In genomic region chr5:170232786-170233185, GRCh38 we compare ENCODE assay signal across 22 cellular contexts. TPM values are rescaled to one million over a fixed set of nuclear protein-coding genes. Genes with fewer than 3 reads are reported as not detected.
DNase-seq lines count a peak whose midpoint lies in the region; ATAC-seq and TF ChIP-seq lines count a peak whose summit lies in the region.
"Had no signal": no experiment of that assay in that cellular context is flagged by ENCODE, and none has a peak within 500 bp of the region (broad histone marks: within the 10 kb centered on the region; RNA-seq: fewer than 3 reads in every experiment).

C5orf58 (plus strand) TSS chr5:170232985; CDS start chr5:170234977, 1,992 bp downstream.

- no peak within 1 kb of the TSS for H3K9ac ChIP-seq in neuronal stem cell (ENCODE audit: low read depth, low read length, poor library complexity)

- no peak within 1 kb of the TSS for H3K27ac ChIP-seq in GM23338 (ENCODE audit: low read depth)
- H3K27ac ChIP-seq in neuronal stem cell (replicated peaks; ENCODE audit: low read length): no peak within 1 kb of the TSS

- H3K27ac Mint-ChIP-seq in GM23338 (no peak within 1 kb of the TSS), WTC11 (no peak within 1 kb of the TSS)

- H3K9me2 ChIP-seq in GM23338 (ENCODE audit: insufficient read depth): no peaks in the 10 kb centered on the region

- no peak within 1 kb of the TSS for H4K8ac ChIP-seq in neuronal stem cell (ENCODE audit: low read depth, low read length)

- peak within 1 kb of the TSS; percentile 82 for H3K14ac ChIP-seq in neuronal stem cell (ENCODE audit: low read length)

- H3K36me3 Mint-ChIP-seq in GM23338 (ENCODE audit: low read depth) (no peaks in the 10 kb centered on the region), WTC11 (no peaks in the 10 kb centered on the region)

- POLR2A ChIA-PET in WTC11 (lab: Charles Lee): no interaction called here

- no peak within 1 kb of the TSS for H3K4ac ChIP-seq in neuronal stem cell (ENCODE audit: low read length)

- H2BK12ac ChIP-seq in neuronal stem cell (ENCODE audit: low read length): no peak within 1 kb of the TSS

- H3K9me3 Mint-ChIP-seq in GM23338: no peaks in the 10 kb centered on the region
- no peaks in the 10 kb centered on the region for H3K9me3 Mint-ChIP-seq in WTC11

- no peak for TF ChIP-seq POLR2A in lower leg skin (IDR thresholded peaks at IDR 0.05)

- H3K27me3 Mint-ChIP-seq in GM23338 (ENCODE audit: insufficient read depth, low read depth, poor library complexity): peaks cover 2% of the 10 kb centered on the region
- no peaks in the 10 kb centered on the region for H3K27me3 Mint-ChIP-seq in WTC11 (ENCODE audit: low read depth)

- H3K9me3 ChIP-seq in neuronal stem cell (replicated peaks in 1 of 2; ENCODE audit: control insufficient read depth in 2 of 2, insufficient read depth in 1 of 2, low read depth in 1 of 2, low read length in 2 of 2) (peaks cover 0 to 3% of the 10 kb centered on the region in 2 donors), MG63 (no peaks in the 10 kb centered on the region)
- H3K9me3 ChIP-seq: BE2C had no signal

- H2AFZ ChIP-seq in GM23338 (no peak within 1 kb of the TSS; the same call in 1 of the 2 replicates), neuronal stem cell (ENCODE audit: low read length) (no peak within 1 kb of the TSS)

- no peak within 1 kb of the TSS for H3K4me2 ChIP-seq in GM23338
- H3K4me2 ChIP-seq in neuronal stem cell (ENCODE audit: insufficient read depth, low read length, poor library complexity, severe bottlenecking): no peak within 1 kb of the TSS

- H3K4me3 ChIP-seq in GM23338 (no peak within 1 kb of the TSS), neuronal stem cell (ENCODE audit: low read length in 2 of 2) (no peak within 1 kb of the TSS), lower leg skin (ENCODE audit: low read depth, poor library complexity, severe bottlenecking) (no peak within 1 kb of the TSS), MG63 (no peak within 1 kb of the TSS)

- H3K27me3 ChIP-seq in GM23338 (ENCODE audit: insufficient read depth): no peaks in the 10 kb centered on the region
- H3K27me3 ChIP-seq in neuronal stem cell (ENCODE audit: control insufficient read depth in 3 of 3, insufficient read depth in 3 of 3, low read depth in 1 of 3, low read length in 3 of 3): no peaks in the 10 kb centered on the region
- peaks cover 15% of the 10 kb centered on the region for H3K27me3 ChIP-seq in MG63
- H3K27me3 ChIP-seq: BE2C had no signal

- intact Hi-C loops in lower leg skin (cut with DNase I; ENCODE audit: low total_unique reads): no loop called here

- no peaks in the 10 kb centered on the region for H3K79me2 ChIP-seq in GM23338 (replicated peaks; ENCODE audit: insufficient read depth)

- peak within 1 kb of the TSS; percentile 94 for H2AK5ac ChIP-seq in neuronal stem cell (ENCODE audit: low read depth, low read length)

- H4K91ac ChIP-seq in neuronal stem cell (ENCODE audit: low read depth, low read length, poor library complexity): no peak within 1 kb of the TSS

- CTCF ChIA-PET in WTC11 (lab: Charles Lee): interaction anchor here (1.4 to 1.5 kb wide), 2 partner anchors 107 to 171 kb away, joined by 3 to 6 read pairs; no protein-coding TSS in a partner anchor

- no peak within 1 kb of the TSS for H3K23ac ChIP-seq in neuronal stem cell (ENCODE audit: low read depth, low read length, poor library complexity)

- peak; percentile 75 for DNase-seq in GM23338 (ENCODE audit: low spot score)
- peak; percentile 77 for DNase-seq in WTC11 (ENCODE audit: low spot score)
- peak; percentile 68 for DNase-seq in hepatic stellate cell (ENCODE audit: low spot score)
- no peak for DNase-seq in neuronal stem cell (ENCODE audit: low spot score)
- no peak for DNase-seq in lower leg skin (ENCODE audit: low spot score in 2 of 2)
- DNase-seq in MG63: no peak
- DNase-seq: BE2C, EL, HCEC 1CT, MM.1S, NCI-H1048, NCI-H1417 treated with DMSO at 0.1 percent for 48 hours, NCI-H187 treated with DMSO at 0.1 percent for 48 hours, NCI-H2227 treated with DMSO at 0.1 percent for 48 hours, NCI-H524 treated with DMSO at 0.1 percent for 48 hours, NCI-H82 had no signal

- H3K18ac ChIP-seq in neuronal stem cell (ENCODE audit: low read length): peak within 1 kb of the TSS; percentile 84

- ATAC-seq in GM23338 (peak; percentile 83), WTC11 (peak; percentile 95), HG03196 (IDR thresholded peaks at IDR 0.05; ENCODE audit: unreplicated experiment) (no peak), HG03469 (IDR thresholded peaks at IDR 0.05; ENCODE audit: unreplicated experiment) (no peak)
- ATAC-seq: Panc1, SK-N-SH treated with all-trans-retinoic acid at 6 μM for 48 hours had no signal

- H2BK15ac ChIP-seq in neuronal stem cell (ENCODE audit: low read length): peak within 1 kb of the TSS; percentile 93

- no peak within 1 kb of the TSS for H3K4me3 Mint-ChIP-seq in GM23338
- no peak within 1 kb of the TSS for H3K4me3 Mint-ChIP-seq in WTC11

- H2BK120ac ChIP-seq in neuronal stem cell (ENCODE audit: low read depth, low read length): peak within 1 kb of the TSS; percentile 89

- no peaks in the 10 kb centered on the region for H3F3A ChIP-seq in GM23338 (replicated peaks; ENCODE audit: low read depth)

- TF ChIP-seq CTCF in GM23338 (conservative IDR thresholded peaks at IDR 0.05; ENCODE audit: low read depth in 2 of 2) (no peak), WTC11 (IDR thresholded peaks at IDR 0.05) (no peak), lower leg skin (IDR thresholded peaks at IDR 0.05) (no peak)

- peak within 1 kb of the TSS; percentile 66 for H2BK5ac ChIP-seq in neuronal stem cell (ENCODE audit: low read length)

- H3K36me3 ChIP-seq in GM23338 (ENCODE audit: insufficient read depth): no peaks in the 10 kb centered on the region
- no peaks in the 10 kb centered on the region for H3K36me3 ChIP-seq in neuronal stem cell (replicated peaks in 1 of 2; ENCODE audit: control insufficient read depth in 2 of 2, insufficient read depth in 2 of 2, low read length in 2 of 2)
- H3K36me3 ChIP-seq in MG63: no peaks in the 10 kb centered on the region
- H3K36me3 ChIP-seq: BE2C had no signal

- H3K4me1 Mint-ChIP-seq in GM23338 (no peaks in the 10 kb centered on the region; the same call in 2 of the 3 replicates), WTC11 (peaks cover 4% of the 10 kb centered on the region)

- no CpG with 5 or more reads among the region's 27 CpGs for WGBS in neuronal stem cell (ENCODE audit: extremely low coverage in 2 of 2, insufficient read length in 2 of 2, insufficient replicate concordance in 1 of 2), 2 donors
- WGBS in lower leg skin, 2 donors: 94 to 96% methylated on average over 25 to 27 of the region's 27 CpGs

- H3K79me1 ChIP-seq in neuronal stem cell (ENCODE audit: low read depth, low read length): no peaks in the 10 kb centered on the region

- H3K4me1 ChIP-seq in GM23338 (ENCODE audit: insufficient read depth) (no peaks in the 10 kb centered on the region), neuronal stem cell (ENCODE audit: control insufficient read depth in 2 of 2, insufficient read depth in 1 of 2, low read depth in 1 of 2, low read length in 2 of 2) (peaks cover 0 to 5% of the 10 kb centered on the region in 2 donors)
- H3K4me1 ChIP-seq: BE2C had no signal

- H4K20me1 ChIP-seq in GM23338 (replicated peaks; ENCODE audit: insufficient read depth): no peaks in the 10 kb centered on the region

TF ChIP-seq in GM23338, 12 proteins besides CTCF, POLR2A, EP300 and RAD21 (continues in another document):
- no peak for TF ChIP-seq ZNF114 (CRISPR knock-in tag; IDR thresholded peaks at IDR 0.05)
- no peak for TF ChIP-seq STAT1 (IDR thresholded peaks at IDR 0.05; ENCODE audit: unreplicated experiment)

TF ChIP-seq in WTC11, 78 proteins besides CTCF, POLR2A, EP300 and RAD21:
- TF ChIP-seq SOX15 (CRISPR knock-in tag; IDR thresholded peaks at IDR 0.05) (no peak), NFYB (CRISPR knock-in tag; conservative IDR thresholded peaks at IDR 0.05; ENCODE audit: low read depth) (peak; percentile 78)

RNA-seq across cellular contexts. Expression of gene C5orf58, which starts in this region (rescaled TPM):
- total RNA-seq in GM23338 (2014; rRNA removed; shearing (Covaris generic)): 1.0 TPM in 1 of 2 replicates, not detected in the other
- 9.1 and 10.8 TPM in 2 replicates for polyA plus RNA-seq in GM23338 (2016; fragmentation: Nextera tagmentation; extraction: Ambion mirVana)
- total RNA-seq in WTC11 (2021): 2.0 to 3.0 TPM (median 2.1 TPM) in 3 replicates
- polyA plus RNA-seq in neuronal stem cell (2013, experiment 1 of 2): 0.24 TPM
- 0.40 TPM for polyA plus RNA-seq in neuronal stem cell (2013, experiment 2 of 2)
- under 1 TPM in 1 of 4 donors, not detected in 3; 0.19 TPM for total RNA-seq in lower leg skin
- not detected in 2 replicates for total RNA-seq in MG63 (2014; rRNA removed; shearing (Covaris generic); ENCODE audit: low replicate concordance)
- total RNA-seq: A673, LHCN-M2 had no signal

Comparison
In these comparisons a context has a peak if more than half of its experiments do, and no peak if none do; other contexts are left out.
1. ATAC-seq: peak in GM23338 (single experiment) and WTC11 (single experiment); none in HG03196 (single experiment) and HG03469 (single experiment).
2. DNase-seq: peak in GM23338 (single experiment), WTC11 (single experiment) and hepatic stellate cell (single experiment); none in neuronal stem cell (single experiment), lower leg skin (0 of 2) and MG63 (single experiment).